Comparison of ENCODE assay signal across 19 cellular contexts in genomic region chr5:8436919-8437318, GRCh38.
A peak's percentile ranks its signal among the peaks of the same experiment; 100 is the strongest.
DNase-seq lines count a peak whose midpoint lies in the region; ATAC-seq and TF ChIP-seq lines count a peak whose summit lies in the region.
"Had no signal": no experiment of that assay in that cellular context is flagged by ENCODE, and none has a peak within 500 bp of the region (broad histone marks: within the 10 kb centered on the region; RNA-seq: fewer than 3 reads in every experiment).

No MANE protein-coding gene starts in this region.

- no peak for TF ChIP-seq CTCF in left ventricle myocardium inferior (IDR thresholded peaks at IDR 0.05; ENCODE audit: borderline replicate concordance)
- no peak for TF ChIP-seq CTCF in PC-3 (conservative IDR thresholded peaks at IDR 0.05; ENCODE audit: low read depth, low read length)

- POLR2A ChIA-PET in PC-3 (lab: Charles Lee; ENCODE audit: unreplicated experiment): no interaction called here

- no peak overlapping the region for H3K9ac ChIP-seq in PC-3 (ENCODE audit: low read length)
- H3K9ac ChIP-seq: BLaER1 treated with 17β-estradiol and CSF1 and Interleukin-3, amounts not matched to agents 10 nM and 100 nM had no signal

- no peaks in the 10 kb centered on the region for H4K20me1 ChIP-seq in PC-3 (ENCODE audit: low read length)
- H4K20me1 ChIP-seq: BLaER1 treated with 17β-estradiol and CSF1 and Interleukin-3, amounts not matched to agents 10 nM and 100 nM had no signal

- BruUV-seq in PC-3 (replicated peaks; lab: Mats Ljungman, UMichigan): no TSS peak

- CTCF ChIA-PET in PC-3 (lab: Charles Lee): no interaction called here

- H2AFZ ChIP-seq in PC-3 (ENCODE audit: low read length): no peak overlapping the region

- 0 out of 2 replicates have a peak overlapping the region, but pooled peaks have one; percentile 6 for H3K4me2 ChIP-seq in PC-3 (ENCODE audit: low read length)
- H3K4me2 ChIP-seq: A549; BLaER1 treated with 17β-estradiol and CSF1 and Interleukin-3, amounts not matched to agents 10 nM and 100 nM had no signal

- H3K36me3 ChIP-seq in left ventricle myocardium inferior (no peaks in the 10 kb centered on the region), PC-3 (ENCODE audit: low read depth, low read length) (no peaks in the 10 kb centered on the region)
- H3K36me3 ChIP-seq: BLaER1 treated with 17β-estradiol and CSF1 and Interleukin-3, amounts not matched to agents 10 nM and 100 nM had no signal

- no peaks in the 10 kb centered on the region for H3K9me2 ChIP-seq in PC-3 (replicated peaks; ENCODE audit: low read length)

- no peaks in the 10 kb centered on the region for H3F3A ChIP-seq in PC-3 (ENCODE audit: low read length, unreplicated experiment)

- H3K4me1 ChIP-seq in left ventricle myocardium inferior (no peaks in the 10 kb centered on the region), PC-3 (ENCODE audit: insufficient read depth, low read length) (peaks cover 14% of the 10 kb centered on the region)
- H3K4me1 ChIP-seq: A549; BLaER1 treated with 17β-estradiol and CSF1 and Interleukin-3, amounts not matched to agents 10 nM and 100 nM had no signal

- no peak overlapping the region for H3K27ac ChIP-seq in left ventricle myocardium inferior (replicated peaks)
- no peak overlapping the region for H3K27ac ChIP-seq in PC-3 (ENCODE audit: low read length)
- H3K27ac ChIP-seq: A549; BLaER1 treated with 17β-estradiol and CSF1 and Interleukin-3, amounts not matched to agents 10 nM and 100 nM had no signal

- H3K79me2 ChIP-seq in PC-3 (ENCODE audit: low read length): no peaks in the 10 kb centered on the region

- DNase-seq in Right ventricle myocardium inferior (ENCODE audit: missing footprints): no peak
- DNase-seq in left ventricle myocardium inferior: no peak
- peak; percentile 92 for DNase-seq in PC-3
- DNase-seq in medulla oblongata (ENCODE audit: extremely low spot score): peak; percentile 65
- no peak for DNase-seq in mucosa of gallbladder (ENCODE audit: low spot score)
- no peak for DNase-seq in RKO (ENCODE audit: low spot score)
- DNase-seq: Calu3; CD8-positive, alpha-beta T cell; HFFc6; KBM-7; NCI-H187 treated with DMSO at 0.1 percent for 48 hours; NCI-H345; NCI-H524 treated with DMSO at 0.1 percent for 48 hours; SIG-M5 had no signal

- intact Hi-C loops in Right ventricle myocardium inferior (cut with DNase I) (no loop called here), left ventricle myocardium inferior (cut with micrococcal nuclease) (no loop called here), PC-3 (cut with micrococcal nuclease) (no loop called here)

- H3K4me3 ChIP-seq in left ventricle myocardium inferior: no peak overlapping the region
- no peak overlapping the region for H3K4me3 ChIP-seq in PC-3 (ENCODE audit: low read length)
- H3K4me3 ChIP-seq: A549; BLaER1 treated with 17β-estradiol and CSF1 and Interleukin-3, amounts not matched to agents 10 nM and 100 nM had no signal

- ATAC-seq in Right ventricle myocardium inferior (peak; percentile 50), PC-3 (peak; percentile 80), GM19455 (IDR thresholded peaks at IDR 0.05; ENCODE audit: unreplicated experiment) (no peak)
- ATAC-seq: A549; CD8-positive, alpha-beta T cell; HepG2; SK-N-SH treated with all-trans-retinoic acid at 6 μM for 48 hours had no signal

- no peaks in the 10 kb centered on the region for H3K27me3 ChIP-seq in left ventricle myocardium inferior (ENCODE audit: low read depth)
- H3K27me3 ChIP-seq in PC-3 (ENCODE audit: low read length): no peaks in the 10 kb centered on the region
- H3K27me3 ChIP-seq: BLaER1 treated with 17β-estradiol and CSF1 and Interleukin-3, amounts not matched to agents 10 nM and 100 nM had no signal

- no peaks in the 10 kb centered on the region for H3K9me3 ChIP-seq in left ventricle myocardium inferior (replicated peaks)
- no peaks in the 10 kb centered on the region for H3K9me3 ChIP-seq in PC-3 (ENCODE audit: low read length)
- H3K9me3 ChIP-seq: A549 had no signal

Comparison
In these comparisons a context has a peak if more than half of its experiments do, and no peak if none do; other contexts are left out.
1. DNase-seq: peak in PC-3 (single experiment) and medulla oblongata (single experiment); none in Right ventricle myocardium inferior (single experiment), left ventricle myocardium inferior (single experiment), mucosa of gallbladder (single experiment) and RKO (single experiment).